In genomic region chr9:2700398-2700797, GRCh38 we compare ENCODE assay signal across 18 cellular contexts. TPM values are rescaled to one million over a fixed set of nuclear protein-coding genes. Genes with fewer than 3 reads are reported as not detected.
DNase-seq lines count a peak whose midpoint lies in the region; ATAC-seq and TF ChIP-seq lines count a peak whose summit lies in the region.
"Had no signal": no experiment of that assay in that cellular context is flagged by ENCODE, and none has a peak within 500 bp of the region (broad histone marks: within the 10 kb centered on the region; RNA-seq: fewer than 3 reads in every experiment).

No MANE protein-coding gene starts in this region.

- no peak for ATAC-seq in GM23338

- peaks cover 29% of the 10 kb centered on the region for H3K4me1 Mint-ChIP-seq in GM23338
- H3K4me1 Mint-ChIP-seq in endodermal cell = peaks cover 38% of the 10 kb centered on the region
- H3K4me1 Mint-ChIP-seq in neural progenitor cell = peaks cover 15% of the 10 kb centered on the region
- no peaks in the 10 kb centered on the region for H3K4me1 Mint-ChIP-seq in activated CD4-positive, alpha-beta memory T cell treated with anti-CD3 and anti-CD28 coated beads for 36 hours (ENCODE audit: low read depth)
- H3K4me1 Mint-ChIP-seq: CD4-positive, alpha-beta memory T cell had no signal

- H3K36me3 Mint-ChIP-seq in GM23338 (ENCODE audit: low read depth) (no peaks in the 10 kb centered on the region), endodermal cell (ENCODE audit: low read depth) (no peaks in the 10 kb centered on the region), neural progenitor cell (no peaks in the 10 kb centered on the region)
- H3K36me3 Mint-ChIP-seq in activated CD4-positive, alpha-beta memory T cell treated with anti-CD3 and anti-CD28 coated beads for 36 hours = no peaks in the 10 kb centered on the region
- H3K36me3 Mint-ChIP-seq: CD4-positive, alpha-beta memory T cell had no signal

- intact Hi-C loops in activated CD4-positive, alpha-beta memory T cell treated with anti-CD3 and anti-CD28 coated beads for 36 hours (cut with micrococcal nuclease) = no loop called here

- 90 to 97% methylated on average over 5 to 6 of the region's 6 CpGs for WGBS in endodermal cell (ENCODE audit: insufficient coverage in 1 of 2, insufficient read length in 1 of 2), 2 experiments

- no peaks in the 10 kb centered on the region for H3K27me3 Mint-ChIP-seq in GM23338 (ENCODE audit: insufficient read depth, low read depth, poor library complexity)
- H3K27me3 Mint-ChIP-seq in endodermal cell (ENCODE audit: insufficient read depth) = no peaks in the 10 kb centered on the region
- no peaks in the 10 kb centered on the region for H3K27me3 Mint-ChIP-seq in neural progenitor cell (ENCODE audit: insufficient read depth, low read depth)
- no peaks in the 10 kb centered on the region for H3K27me3 Mint-ChIP-seq in activated CD4-positive, alpha-beta memory T cell treated with anti-CD3 and anti-CD28 coated beads for 36 hours
- H3K27me3 Mint-ChIP-seq: CD4-positive, alpha-beta memory T cell had no signal

- H3K9ac ChIP-seq in NT2/D1 (ENCODE audit: insufficient read length, low read depth) (peak overlapping the region; percentile 53), endodermal cell (ENCODE audit: extremely low read depth, low read length, poor library complexity, severe bottlenecking) (no peak overlapping the region), neural progenitor cell (no peak overlapping the region)
- H3K9ac ChIP-seq: GM23248 had no signal

- H3K4me3 ChIP-seq in GM23338 = no peak overlapping the region
- no peak overlapping the region for H3K4me3 ChIP-seq in NT2/D1 (ENCODE audit: insufficient read length, low read depth)
- no peak overlapping the region for H3K4me3 ChIP-seq in endodermal cell (ENCODE audit: low read length)
- no peak overlapping the region for H3K4me3 ChIP-seq in neural progenitor cell
- H3K4me3 ChIP-seq: GM23248, HAP-1 had no signal

- TF ChIP-seq CTCF in GM23338 (conservative IDR thresholded peaks at IDR 0.05; ENCODE audit: low read depth in 2 of 2) = no peak
- TF ChIP-seq CTCF in endodermal cell (conservative IDR thresholded peaks at IDR 0.05) = no peak
- TF ChIP-seq CTCF in neural progenitor cell (IDR thresholded peaks at IDR 0.05) = no peak

- POLR2A ChIA-PET in activated CD4-positive, alpha-beta memory T cell treated with anti-CD3 and anti-CD28 coated beads for 36 hours (lab: Charles Lee) = no interaction called here

- CTCF ChIA-PET in activated CD4-positive, alpha-beta memory T cell treated with anti-CD3 and anti-CD28 coated beads for 36 hours (lab: Charles Lee) = no interaction called here

- H4K20me1 ChIP-seq in GM23338 (replicated peaks; ENCODE audit: insufficient read depth) (no peaks in the 10 kb centered on the region), neural progenitor cell (ENCODE audit: low read depth) (no peaks in the 10 kb centered on the region)

- H3K9me3 ChIP-seq in NT2/D1 (ENCODE audit: insufficient read depth, low read length) (no peaks in the 10 kb centered on the region), endodermal cell (ENCODE audit: control insufficient read depth, low read length) (no peaks in the 10 kb centered on the region), neural progenitor cell (ENCODE audit: low read depth) (no peaks in the 10 kb centered on the region)
- H3K9me3 ChIP-seq: BE2C, HAP-1 had no signal

- H3K79me2 ChIP-seq in GM23338 (replicated peaks; ENCODE audit: insufficient read depth) = no peaks in the 10 kb centered on the region
- no peaks in the 10 kb centered on the region for H3K79me2 ChIP-seq in neural progenitor cell (ENCODE audit: low read depth)

- no peaks in the 10 kb centered on the region for H3K36me3 ChIP-seq in GM23338 (ENCODE audit: insufficient read depth)
- no peaks in the 10 kb centered on the region for H3K36me3 ChIP-seq in NT2/D1 (ENCODE audit: insufficient read depth, insufficient read length, low read length)
- no peaks in the 10 kb centered on the region for H3K36me3 ChIP-seq in endodermal cell (ENCODE audit: control insufficient read depth, insufficient read depth, low read length)
- no peaks in the 10 kb centered on the region for H3K36me3 ChIP-seq in neural progenitor cell
- H3K36me3 ChIP-seq: BE2C, HAP-1 had no signal

- H2AFZ ChIP-seq in GM23338 (no peak overlapping the region), neural progenitor cell (replicated peaks) (peak overlapping the region; percentile 96)
- H2AFZ ChIP-seq: GM23248 had no signal

- peaks cover 18% of the 10 kb centered on the region for H3K4me1 ChIP-seq in GM23338 (ENCODE audit: insufficient read depth)
- H3K4me1 ChIP-seq in NT2/D1 (ENCODE audit: insufficient read depth, insufficient read length) = no peaks in the 10 kb centered on the region
- peaks cover 13% of the 10 kb centered on the region for H3K4me1 ChIP-seq in endodermal cell (ENCODE audit: control insufficient read depth, insufficient read depth, low read length)
- peaks cover 17% of the 10 kb centered on the region for H3K4me1 ChIP-seq in neural progenitor cell

- H3K4me2 ChIP-seq in GM23338 (peak overlapping the region; percentile 41; the same call in 1 of the 2 replicates), neural progenitor cell (peak overlapping the region; percentile 72)

- H3K9me3 Mint-ChIP-seq in GM23338 (no peaks in the 10 kb centered on the region), endodermal cell (no peaks in the 10 kb centered on the region), neural progenitor cell (no peaks in the 10 kb centered on the region)
- H3K9me3 Mint-ChIP-seq in activated CD4-positive, alpha-beta memory T cell treated with anti-CD3 and anti-CD28 coated beads for 36 hours = no peaks in the 10 kb centered on the region
- H3K9me3 Mint-ChIP-seq: CD4-positive, alpha-beta memory T cell had no signal

- H3F3A ChIP-seq in GM23338 (replicated peaks; ENCODE audit: low read depth) = no peaks in the 10 kb centered on the region
- H3F3A ChIP-seq in neural progenitor cell (ENCODE audit: low read depth) = peaks cover 18% of the 10 kb centered on the region

- H3K4me3 Mint-ChIP-seq in GM23338 = peak overlapping the region; percentile 45; the same call in 2 of the 3 replicates
- H3K4me3 Mint-ChIP-seq in endodermal cell = no peak overlapping the region
- H3K4me3 Mint-ChIP-seq in neural progenitor cell = no peak overlapping the region
- no peak overlapping the region for H3K4me3 Mint-ChIP-seq in activated CD4-positive, alpha-beta memory T cell treated with anti-CD3 and anti-CD28 coated beads for 36 hours
- H3K4me3 Mint-ChIP-seq: CD4-positive, alpha-beta memory T cell had no signal

- H3K27me3 ChIP-seq in GM23338 (ENCODE audit: insufficient read depth) (no peaks in the 10 kb centered on the region), NT2/D1 (ENCODE audit: insufficient read depth, insufficient read length) (no peaks in the 10 kb centered on the region), endodermal cell (ENCODE audit: control insufficient read depth, insufficient read depth, low read length, poor library complexity, severe bottlenecking) (no peaks in the 10 kb centered on the region), neural progenitor cell (no peaks in the 10 kb centered on the region)
- H3K27me3 ChIP-seq: BE2C had no signal

- H3K27ac Mint-ChIP-seq in GM23338 (peak overlapping the region; percentile 85; the same call in 1 of the 2 replicates), endodermal cell (peak overlapping the region; percentile 18), neural progenitor cell (peak overlapping the region; percentile 9)
- H3K27ac Mint-ChIP-seq in activated CD4-positive, alpha-beta memory T cell treated with anti-CD3 and anti-CD28 coated beads for 36 hours = no peak overlapping the region
- H3K27ac Mint-ChIP-seq: CD4-positive, alpha-beta memory T cell had no signal

- no peak for DNase-seq in GM23338 (ENCODE audit: low spot score)
- no peak for DNase-seq in NT2/D1 (ENCODE audit: low read depth, low spot score)
- DNase-seq in endodermal cell = no peak
- DNase-seq in neural progenitor cell (ENCODE audit: low spot score) = no peak
- DNase-seq in GM19238 (ENCODE audit: insufficient read length, low spot score) = no peak
- DNase-seq in activated CD4-positive, alpha-beta memory T cell treated with anti-CD3 and anti-CD28 coated beads for 36 hours = no peak
- DNase-seq in kidney tubule cell (ENCODE audit: low spot score) = no peak
- DNase-seq in DMS53 (lab: John Stamatoyannopoulos, UW) = no peak
- DNase-seq: BE2C; CD4-positive, alpha-beta memory T cell; COR-L47; DMS153; GM23248; IMR-90; KBM-7 had no signal

- H3K9me2 ChIP-seq in GM23338 (ENCODE audit: insufficient read depth) = no peaks in the 10 kb centered on the region; the same call in 1 of the 2 replicates

- H3K27ac ChIP-seq in GM23338 (ENCODE audit: low read depth) (0 out of 2 replicates have a peak overlapping the region, but pooled peaks have one; percentile 50), endodermal cell (ENCODE audit: low read depth, low read length) (no peak overlapping the region), neural progenitor cell (no peak overlapping the region)
- H3K27ac ChIP-seq: C4-2B, GM23248 had no signal

TF ChIP-seq in GM23338, 12 proteins besides CTCF, POLR2A, EP300 and RAD21 (continues in another document):
- TF ChIP-seq ZNF331 (CRISPR knock-in tag; IDR thresholded peaks at IDR 0.05; ENCODE audit: low read depth) (no peak), ETS1 (IDR thresholded peaks at IDR 0.05) (no peak), EZH2 (IDR thresholded peaks at IDR 0.05; ENCODE audit: low read depth, unreplicated experiment) (no peak), ZNF114 (CRISPR knock-in tag; IDR thresholded peaks at IDR 0.05) (no peak), STAT1 (IDR thresholded peaks at IDR 0.05; ENCODE audit: unreplicated experiment) (no peak)

RNA-seq across cellular contexts. Expression of gene KCNV2, which starts 16.9 kb away (rescaled TPM):
- total RNA-seq in GM23338 (2014; rRNA removed; shearing (Covaris generic)) = not detected in 2 replicates
- polyA plus RNA-seq in GM23338 (2016; fragmentation: Nextera tagmentation; extraction: Ambion mirVana) = 0.38 and 0.60 TPM in 2 replicates
- total RNA-seq in endodermal cell (1 to 10 TPM; 1.2 to 2.0 TPM), neural progenitor cell (ENCODE audit: low replicate concordance) (not detected in 2 replicates)
- 0.18 TPM for polyA plus RNA-seq in endodermal cell (2013, experiment 1 of 2)
- polyA plus RNA-seq in endodermal cell (2013, experiment 2 of 2) = 0.29 TPM
- not detected for total RNA-seq in activated CD4-positive, alpha-beta memory T cell treated with anti-CD3 and anti-CD28 coated beads for 36 hours
- total RNA-seq: CD4-positive, alpha-beta memory T cell; GM23248; IMR-90 had no signal
- polyA plus RNA-seq: AG04450; CD4-positive, alpha-beta memory T cell; GM23248; IMR-90 had no signal
